13 cellular contexts compared by ENCODE assay signal in the genomic region with DNA sequence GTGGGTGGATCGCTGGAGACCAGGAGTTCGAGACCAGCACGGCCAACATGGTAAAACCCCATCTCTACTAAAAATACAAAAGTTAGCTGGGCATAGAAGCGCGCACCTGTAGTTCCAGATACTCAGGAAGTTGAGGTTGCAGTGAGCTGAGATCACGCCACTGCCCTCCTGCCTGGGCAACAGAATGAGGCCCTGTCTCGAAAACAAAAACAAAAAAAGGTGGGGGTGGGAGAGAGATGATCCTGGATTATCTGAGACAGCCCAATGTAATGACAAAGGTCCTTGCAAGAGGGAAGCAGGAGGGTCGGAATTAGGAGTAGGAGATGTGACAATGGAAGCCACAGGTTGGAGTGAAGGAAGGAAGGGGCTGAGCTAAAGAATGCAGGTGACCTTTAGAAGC.
DNase-seq lines count a peak whose midpoint lies in the region; ATAC-seq and TF ChIP-seq lines count a peak whose summit lies in the region.
"Had no signal": no experiment of that assay in that cellular context is flagged by ENCODE, and none has a peak within 500 bp of the region (broad histone marks: within the 10 kb centered on the region; RNA-seq: fewer than 3 reads in every experiment).

No MANE protein-coding gene starts in this region.

- POLR2A ChIA-PET in activated CD4-positive, alpha-beta T cell treated with anti-CD3 and anti-CD28 coated beads, Interleukin-2, amount 10 ng/mL, durations not matched to agents 7 days and 5 days (lab: Charles Lee) = no interaction called here

- DNase-seq in activated CD4-positive, alpha-beta T cell treated with anti-CD3 and anti-CD28 coated beads, Interleukin-2, amount 10 ng/mL, durations not matched to agents 7 days and 5 days = peak; percentile 29
- no peak for DNase-seq in activated CD4-positive, alpha-beta T cell treated with anti-CD3 and anti-CD28 coated beads, Interleukin-2, amount 50 U/mL, for 4 hours
- no peak for DNase-seq in activated naive CD8-positive, alpha-beta T cell treated with anti-CD3 and anti-CD28 coated beads for 36 hours
- DNase-seq in stimulated activated effector memory CD8-positive, alpha-beta T cell treated with anti-CD3 and anti-CD28 coated beads, Interleukin-12 subunit alpha, Interleukin-12 subunit beta, amount 100 ng/mL, for 72 hours (ENCODE audit: low spot score in 2 of 2) = no peak
- DNase-seq in kidney tubule cell (ENCODE audit: low spot score) (no peak), NCI-H187 treated with DMSO at 0.1 percent for 48 hours (lab: John Stamatoyannopoulos, UW) (no peak), NCI-H510A (lab: John Stamatoyannopoulos, UW) (no peak)
- DNase-seq: colonic mucosa, NCI-H226, RPMI8226, sigmoid colon, thyroid gland had no signal

- TF ChIP-seq CTCF in Loucy (conservative IDR thresholded peaks at IDR 0.05; ENCODE audit: low read length) = no peak

- H4K20me1 ChIP-seq in Loucy (ENCODE audit: insufficient read depth, low read length, poor library complexity, severe bottlenecking) = no peaks in the 10 kb centered on the region

- peak overlapping the region; percentile 89 for H3K27ac Mint-ChIP-seq in activated CD4-positive, alpha-beta T cell treated with anti-CD3 and anti-CD28 coated beads, Interleukin-2, amount 10 ng/mL, durations not matched to agents 7 days and 5 days
- peak overlapping the region; percentile 75 for H3K27ac Mint-ChIP-seq in activated naive CD8-positive, alpha-beta T cell treated with anti-CD3 and anti-CD28 coated beads for 36 hours
- peak overlapping the region; percentile 90 for H3K27ac Mint-ChIP-seq in stimulated activated effector memory CD8-positive, alpha-beta T cell treated with anti-CD3 and anti-CD28 coated beads, Interleukin-12 subunit alpha, Interleukin-12 subunit beta, amount 100 ng/mL, for 72 hours

- peaks cover 12% of the 10 kb centered on the region; the same call in 1 of the 2 replicates for H3K36me3 ChIP-seq in Loucy (ENCODE audit: insufficient read depth, low read length)
- H3K36me3 ChIP-seq: colonic mucosa, thyroid gland had no signal

- peak overlapping the region; percentile 54 for H3K4me3 Mint-ChIP-seq in activated CD4-positive, alpha-beta T cell treated with anti-CD3 and anti-CD28 coated beads, Interleukin-2, amount 10 ng/mL, durations not matched to agents 7 days and 5 days
- H3K4me3 Mint-ChIP-seq in activated naive CD8-positive, alpha-beta T cell treated with anti-CD3 and anti-CD28 coated beads for 36 hours = peak overlapping the region; percentile 19
- peak overlapping the region; percentile 58 for H3K4me3 Mint-ChIP-seq in stimulated activated effector memory CD8-positive, alpha-beta T cell treated with anti-CD3 and anti-CD28 coated beads, Interleukin-12 subunit alpha, Interleukin-12 subunit beta, amount 100 ng/mL, for 72 hours

- no peaks in the 10 kb centered on the region for H3K27me3 ChIP-seq in Loucy (ENCODE audit: insufficient read depth, low read length, poor library complexity, severe bottlenecking)
- H3K27me3 ChIP-seq: colonic mucosa, sigmoid colon, thyroid gland had no signal

- ATAC-seq in stimulated activated effector memory CD8-positive, alpha-beta T cell treated with anti-CD3 and anti-CD28 coated beads, Interleukin-12 subunit alpha, Interleukin-12 subunit beta, amount 100 ng/mL, for 72 hours = peak; percentile 65

- H3K36me3 Mint-ChIP-seq in activated CD4-positive, alpha-beta T cell treated with anti-CD3 and anti-CD28 coated beads, Interleukin-2, amount 10 ng/mL, durations not matched to agents 7 days and 5 days (ENCODE audit: low read depth) = peaks cover 34% of the 10 kb centered on the region
- H3K36me3 Mint-ChIP-seq in activated naive CD8-positive, alpha-beta T cell treated with anti-CD3 and anti-CD28 coated beads for 36 hours = peaks cover 15% of the 10 kb centered on the region
- peaks cover 73% of the 10 kb centered on the region for H3K36me3 Mint-ChIP-seq in stimulated activated effector memory CD8-positive, alpha-beta T cell treated with anti-CD3 and anti-CD28 coated beads, Interleukin-12 subunit alpha, Interleukin-12 subunit beta, amount 100 ng/mL, for 72 hours

- H3F3A ChIP-seq in Loucy (ENCODE audit: low read depth) = peaks cover 9% of the 10 kb centered on the region; the same call in 1 of the 2 replicates

- H3K9me3 Mint-ChIP-seq in activated CD4-positive, alpha-beta T cell treated with anti-CD3 and anti-CD28 coated beads, Interleukin-2, amount 10 ng/mL, durations not matched to agents 7 days and 5 days = peaks cover 2% of the 10 kb centered on the region
- no peaks in the 10 kb centered on the region for H3K9me3 Mint-ChIP-seq in activated naive CD8-positive, alpha-beta T cell treated with anti-CD3 and anti-CD28 coated beads for 36 hours
- H3K9me3 Mint-ChIP-seq in stimulated activated effector memory CD8-positive, alpha-beta T cell treated with anti-CD3 and anti-CD28 coated beads, Interleukin-12 subunit alpha, Interleukin-12 subunit beta, amount 100 ng/mL, for 72 hours = no peaks in the 10 kb centered on the region

- peak overlapping the region; percentile 5 for H3K9ac ChIP-seq in Loucy (ENCODE audit: low read depth, low read length, poor library complexity, severe bottlenecking)

- H3K9me3 ChIP-seq in Loucy (ENCODE audit: insufficient read depth, low read depth, low read length) = no peaks in the 10 kb centered on the region
- H3K9me3 ChIP-seq: colonic mucosa, sigmoid colon, thyroid gland had no signal

- H3K79me2 ChIP-seq in Loucy (ENCODE audit: insufficient read depth, low read length) = peaks cover 15% of the 10 kb centered on the region

- no peaks in the 10 kb centered on the region for H3K9me2 ChIP-seq in Loucy (replicated peaks; ENCODE audit: low read depth, low read length)

- H3K4me1 Mint-ChIP-seq in activated CD4-positive, alpha-beta T cell treated with anti-CD3 and anti-CD28 coated beads, Interleukin-2, amount 10 ng/mL, durations not matched to agents 7 days and 5 days = peaks cover 65% of the 10 kb centered on the region
- H3K4me1 Mint-ChIP-seq in activated naive CD8-positive, alpha-beta T cell treated with anti-CD3 and anti-CD28 coated beads for 36 hours = peaks cover 53% of the 10 kb centered on the region
- peaks cover 56% of the 10 kb centered on the region for H3K4me1 Mint-ChIP-seq in stimulated activated effector memory CD8-positive, alpha-beta T cell treated with anti-CD3 and anti-CD28 coated beads, Interleukin-12 subunit alpha, Interleukin-12 subunit beta, amount 100 ng/mL, for 72 hours

- H3K4me3 ChIP-seq in Loucy (ENCODE audit: low read length, poor library complexity, severe bottlenecking) = no peak overlapping the region
- H3K4me3 ChIP-seq: colonic mucosa, sigmoid colon, thyroid gland had no signal

- peak overlapping the region; percentile 44 for H3K4me2 ChIP-seq in Loucy (ENCODE audit: low read depth, low read length, poor library complexity, severe bottlenecking)

- H3K27me3 Mint-ChIP-seq in activated CD4-positive, alpha-beta T cell treated with anti-CD3 and anti-CD28 coated beads, Interleukin-2, amount 10 ng/mL, durations not matched to agents 7 days and 5 days = no peaks in the 10 kb centered on the region
- H3K27me3 Mint-ChIP-seq in activated naive CD8-positive, alpha-beta T cell treated with anti-CD3 and anti-CD28 coated beads for 36 hours = no peaks in the 10 kb centered on the region

- no peak overlapping the region for H2AFZ ChIP-seq in Loucy (ENCODE audit: low read length)

- peaks cover 56% of the 10 kb centered on the region for H3K4me1 ChIP-seq in Loucy (ENCODE audit: insufficient read depth, low read length, poor library complexity, severe bottlenecking)
- H3K4me1 ChIP-seq: colonic mucosa had no signal

- CTCF ChIA-PET in activated CD4-positive, alpha-beta T cell treated with anti-CD3 and anti-CD28 coated beads, Interleukin-2, amount 10 ng/mL, durations not matched to agents 7 days and 5 days (lab: Charles Lee) = interaction anchor here (0.6 to 1.2 kb wide), 7 partner anchors 8 to 213 kb away, joined by 3 to 5 read pairs (median 3); no protein-coding TSS in a partner anchor
